Comparison of ENCODE assay signal across 3 cellular contexts in the genomic region with DNA sequence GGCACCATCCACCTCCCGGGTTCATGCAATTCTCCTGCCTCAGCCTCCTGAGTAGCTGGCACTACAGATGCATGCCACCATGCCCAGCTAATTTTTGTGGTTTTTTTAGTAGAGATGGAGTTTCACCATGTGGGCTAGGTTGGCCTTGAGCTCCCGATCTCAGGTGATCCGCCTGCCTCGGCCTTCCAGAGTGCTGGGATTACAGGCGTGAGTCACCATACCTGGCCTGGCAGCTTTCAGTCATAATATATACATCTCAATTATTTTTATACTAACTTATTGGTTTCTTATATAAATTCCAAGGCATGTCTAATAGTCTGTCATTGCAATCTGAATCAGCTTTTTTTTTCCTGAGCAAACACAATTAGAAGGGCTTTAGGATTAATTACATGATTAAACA.
"Had no signal": no experiment of that assay in that cellular context is flagged by ENCODE, and none has a peak within 500 bp of the region (broad histone marks: within the 10 kb centered on the region; RNA-seq: fewer than 3 reads in every experiment).

No MANE protein-coding gene starts in this region.

- DNase-seq: GDM1, GF-D8 had no signal

- H3K4me3 ChIP-seq: GM12878 had no signal

- ATAC-seq: GM12878 had no signal
